Comparison of ENCODE assay signal across 21 cellular contexts in genomic region chr19:33470686-33471085, GRCh38. TPM values are rescaled to one million over a fixed set of nuclear protein-coding genes. Genes with fewer than 3 reads are reported as not detected.
DNase-seq lines count a peak whose midpoint lies in the region; ATAC-seq and TF ChIP-seq lines count a peak whose summit lies in the region.
"Had no signal": no experiment of that assay in that cellular context is flagged by ENCODE, and none has a peak within 500 bp of the region (broad histone marks: within the 10 kb centered on the region; RNA-seq: fewer than 3 reads in every experiment).

No MANE protein-coding gene starts in this region.

- no peaks in the 10 kb centered on the region for H3K9me3 ChIP-seq in osteoblast (ENCODE audit: low read depth, low read length)
- H3K9me3 ChIP-seq: A549, Caco-2, SJCRH30 had no signal

- no peak for ATAC-seq in Right ventricle myocardium superior (ENCODE audit: poor library complexity)
- ATAC-seq: A549 had no signal

- no peaks in the 10 kb centered on the region for H3K27me3 ChIP-seq in osteoblast (ENCODE audit: insufficient read depth, low read length)
- H3K27me3 ChIP-seq: SJCRH30 had no signal

- H3K27ac Mint-ChIP-seq in chondrocyte (ENCODE audit: unreplicated experiment), result no peak overlapping the region
- H3K27ac Mint-ChIP-seq: CD4-positive, alpha-beta T cell had no signal

- DNase-seq in cardiac septum (ENCODE audit: low spot score) (peak; percentile 70), Right ventricle myocardium superior (no peak), chondrocyte (ENCODE audit: low spot score) (peak; percentile 48), osteoblast (ENCODE audit: insufficient read length, low spot score, missing footprints) (peak; percentile 27), amniotic stem cell (lab: John Stamatoyannopoulos, UW) (no peak), caudate nucleus (lab: John Stamatoyannopoulos, UW) (no peak), occipital lobe (lab: John Stamatoyannopoulos, UW) (no peak)
- DNase-seq: CD4-positive, alpha-beta T cell; GDM1; GM23248; KG1; NCI-H1417; NCI-H187; NCI-H2227 treated with DMSO at 0.1 percent for 48 hours; NCI-H510A treated with DMSO at 0.1 percent for 48 hours; NCI-H774; PC-9; SJCRH30 had no signal

- H3K4me3 Mint-ChIP-seq in chondrocyte (ENCODE audit: unreplicated experiment), result no peak overlapping the region
- H3K4me3 Mint-ChIP-seq: CD4-positive, alpha-beta T cell had no signal

- H3K36me3 Mint-ChIP-seq in chondrocyte (ENCODE audit: low read depth), result peaks cover 10% of the 10 kb centered on the region

- H3K27ac ChIP-seq in osteoblast (ENCODE audit: low read depth, low read length) (no peak overlapping the region), caudate nucleus (ENCODE audit: low read depth, low read length) (no peak overlapping the region)
- H3K27ac ChIP-seq: A549, GM23248, PC-9, RWPE1, SJCRH30 had no signal

- H3K4me1 ChIP-seq in osteoblast (ENCODE audit: insufficient read depth, low read length), result peaks cover 23% of the 10 kb centered on the region
- H3K4me1 ChIP-seq: Caco-2, SJCRH30 had no signal

- H3K36me3 ChIP-seq in osteoblast (ENCODE audit: insufficient read depth, low read length), result peaks cover 4% of the 10 kb centered on the region
- H3K36me3 ChIP-seq: SJCRH30 had no signal

- H3K79me2 ChIP-seq in osteoblast (ENCODE audit: insufficient read depth, low read length), result peaks cover 2% of the 10 kb centered on the region

- no peaks in the 10 kb centered on the region for H3K27me3 Mint-ChIP-seq in chondrocyte (ENCODE audit: low read depth)
- H3K27me3 Mint-ChIP-seq: CD4-positive, alpha-beta T cell had no signal

- no peak overlapping the region for H3K4me2 ChIP-seq in osteoblast (ENCODE audit: insufficient read depth, low read length)
- H3K4me2 ChIP-seq: A549, PC-9 had no signal

- no peaks in the 10 kb centered on the region for H3K4me1 Mint-ChIP-seq in chondrocyte (ENCODE audit: low read depth)

- no peak for TF ChIP-seq CTCF in chondrocyte (IDR thresholded peaks at IDR 0.05)
- no peak for TF ChIP-seq CTCF in osteoblast (IDR thresholded peaks at IDR 0.05; ENCODE audit: extremely low read depth, low read depth, low read length)

- H4K20me1 ChIP-seq in osteoblast (ENCODE audit: insufficient read depth, low read length), result no peaks in the 10 kb centered on the region

- H2AFZ ChIP-seq in osteoblast (ENCODE audit: low read length), result no peak overlapping the region
- H2AFZ ChIP-seq: GM23248, PC-9 had no signal

- no peaks in the 10 kb centered on the region for H3K9me3 Mint-ChIP-seq in chondrocyte (ENCODE audit: low read depth)
- H3K9me3 Mint-ChIP-seq: CD4-positive, alpha-beta T cell had no signal

- H3K4me3 ChIP-seq in osteoblast (ENCODE audit: insufficient read depth, low read length), result no peak overlapping the region
- H3K4me3 ChIP-seq: A549, GM23248, PC-9, SJCRH30 had no signal

- intact Hi-C loops in cardiac septum (cut with DNase I), result no loop called here
- intact Hi-C loops in Right ventricle myocardium superior (cut with DNase I), result no loop called here

RNA-seq across cellular contexts. Expression of gene PEPD, which starts 50.9 kb away (rescaled TPM):
- total RNA-seq in cardiac septum (30.1 TPM), Right ventricle myocardium superior (29.6 TPM), chondrocyte (55.6 to 68.7 TPM (median 62.0 TPM) in 3 replicates), osteoblast (82.8 and 87.9 TPM in 2 replicates), occipital lobe (21.5 TPM)

Comparison
In these comparisons a context has a peak if more than half of its experiments do, and no peak if none do; other contexts are left out.
1. DNase-seq: peak in cardiac septum (single experiment), chondrocyte (single experiment) and osteoblast (single experiment); none in Right ventricle myocardium superior (single experiment), amniotic stem cell (single experiment), caudate nucleus (0 of 61) and occipital lobe (single experiment).